Comparison of ENCODE assay signal across 24 cellular contexts in the genomic region with DNA sequence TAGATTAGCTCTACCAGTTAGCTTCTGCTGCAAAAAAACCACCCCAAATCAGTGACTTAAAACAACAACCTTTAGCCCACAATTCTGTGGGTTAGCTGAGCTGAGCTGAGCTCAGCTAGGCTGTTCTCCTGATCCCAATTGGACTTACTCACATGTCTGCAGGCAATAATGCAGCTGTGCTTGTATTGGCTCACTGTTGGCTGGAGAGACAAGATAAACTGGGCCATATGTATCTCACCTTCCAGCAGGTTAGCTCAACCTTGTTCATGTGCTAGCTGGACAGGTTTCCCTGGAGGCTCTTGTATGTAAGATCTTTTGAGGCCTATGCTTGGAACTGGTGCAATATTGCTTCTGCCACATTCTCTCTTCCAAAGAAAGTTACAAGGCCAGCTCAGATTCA.
"Had no signal": no experiment of that assay in that cellular context is flagged by ENCODE, and none has a peak within 500 bp of the region (broad histone marks: within the 10 kb centered on the region; RNA-seq: fewer than 3 reads in every experiment).

No MANE protein-coding gene starts in this region.

- H3K36me3 ChIP-seq: brain microvascular endothelial cell, spleen, suprapubic skin, tibial artery had no signal

- H3K27ac ChIP-seq: brain microvascular endothelial cell, spleen, suprapubic skin, tibial artery had no signal

- H3K4me3 ChIP-seq: spleen, suprapubic skin, tibial artery had no signal

- DNase-seq: activated CD4-positive, alpha-beta memory T cell treated with anti-CD3 and anti-CD28 coated beads, Interleukin-2, amount 10 ng/mL, durations not matched to agents 7 days and 5 days; activated CD4-positive, alpha-beta T cell treated with anti-CD3 and anti-CD28 coated beads for 1 hour; activated CD4-positive, alpha-beta T cell treated with anti-CD3 and anti-CD28 coated beads, Interleukin-2, amount 10 ng/mL, durations not matched to agents 7 days and 5 days; activated CD8-positive, alpha-beta memory T cell treated with anti-CD3 and anti-CD28 coated beads, Interleukin-2, amount 50 U/mL, for 48 hours; activated gamma-delta T cell treated with Interleukin-2 at 50 U/mL for 16 hours; activated naive CD4-positive, alpha-beta T cell treated with anti-CD3 and anti-CD28 coated beads, Interleukin-2, amount 50 U/mL, for 16 hours; activated T-cell treated with anti-CD3 and anti-CD28 coated beads, Interleukin-2, amount 50 U/mL, for 24 hours; amniotic stem cell; brain microvascular endothelial cell; central memory CD4-positive, alpha-beta T cell; head of caudate nucleus; hippocampal formation; immature natural killer cell; natural killer cell; posterior cingulate gyrus; right cardiac atrium; spleen; stimulated activated naive CD4-positive, alpha-beta T cell; T-helper 17 cell; T1000; tibial artery had no signal

- ATAC-seq: natural killer cell, right cardiac atrium, T-helper 17 cell, WTC11 had no signal

- H3K9me3 ChIP-seq: suprapubic skin, tibial artery had no signal

- H3K27me3 ChIP-seq: brain microvascular endothelial cell, spleen, suprapubic skin, tibial artery had no signal

- H3K4me1 ChIP-seq: spleen, suprapubic skin had no signal

- FAIRE-seq: astrocyte had no signal
